ENCODE assay signal across 9 cellular contexts in genomic region chr3:165837058-165837525, GRCh38. TPM values are rescaled to one million over a fixed set of nuclear protein-coding genes. Genes with fewer than 3 reads are reported as not detected.
DNase-seq lines count a peak whose midpoint lies in the region; ATAC-seq lines count a peak whose summit lies in the region.
"Had no signal": no experiment of that assay in that cellular context is flagged by ENCODE, and none has a peak within 500 bp of the region (broad histone marks: within the 10 kb centered on the region; RNA-seq: fewer than 3 reads in every experiment).

TSS of gene BCHE (minus strand) at chr3:165837423. CDS start at chr3:165831033, 6,390 bp downstream.

- H3K36me3 ChIP-seq in SK-N-MC (ENCODE audit: insufficient read depth, low read length) = no peaks in the 10 kb centered on the region
- H3K36me3 ChIP-seq in Karpas-422 (ENCODE audit: insufficient read depth, low read length) = no peaks in the 10 kb centered on the region

- no peaks in the 10 kb centered on the region for H3K9me2 ChIP-seq in Karpas-422 (replicated peaks; ENCODE audit: insufficient read depth, low read length)

- ATAC-seq in Right ventricle myocardium superior (ENCODE audit: poor library complexity) = peak; percentile 91
- ATAC-seq in GM18861 (IDR thresholded peaks at IDR 0.05; ENCODE audit: unreplicated experiment) = no peak
- ATAC-seq in HG02759 (IDR thresholded peaks at IDR 0.05; ENCODE audit: unreplicated experiment) = no peak
- no peak for ATAC-seq in HG03039 (IDR thresholded peaks at IDR 0.05; ENCODE audit: unreplicated experiment)

- H3K27ac ChIP-seq in SK-N-MC (peak within 1 kb of the TSS; percentile 28; the same call in 1 of the 2 replicates), Karpas-422 (ENCODE audit: low read length) (no peak within 1 kb of the TSS)

- H3K79me2 ChIP-seq in Karpas-422 (ENCODE audit: low read length) = no peaks in the 10 kb centered on the region

- H3K9me3 ChIP-seq in SK-N-MC (ENCODE audit: low read depth, low read length) (no peaks in the 10 kb centered on the region), Karpas-422 (ENCODE audit: low read length) (peaks cover 9% of the 10 kb centered on the region)

- H3K27me3 ChIP-seq in Karpas-422 (ENCODE audit: low read length) = no peaks in the 10 kb centered on the region

- intact Hi-C loops in Right ventricle myocardium superior (cut with DNase I) = no loop called here

- H3K4me3 ChIP-seq in SK-N-MC (peak within 1 kb of the TSS; percentile 71), skeletal muscle cell (ENCODE audit: low read depth, low read length) (peak within 1 kb of the TSS; percentile 54), Karpas-422 (ENCODE audit: low read length) (no peak within 1 kb of the TSS)

- no peak within 1 kb of the TSS for H3K4me2 ChIP-seq in Karpas-422 (ENCODE audit: low read depth, low read length, poor library complexity, severe bottlenecking)

- H4K20me1 ChIP-seq in Karpas-422 (ENCODE audit: insufficient read depth, low read depth, low read length) = no peaks in the 10 kb centered on the region

- DNase-seq in HCEC 1CT (peak; percentile 80), SK-N-MC (ENCODE audit: low read depth, low spot score) (no peak), Right ventricle myocardium superior (peak; percentile 59), skeletal muscle cell (ENCODE audit: low read depth) (peak; percentile 63), Karpas-422 (no peak)
- DNase-seq: effector CD8-positive, alpha-beta T cell had no signal

- H3K4me1 ChIP-seq in Karpas-422 (ENCODE audit: low read length) = no peaks in the 10 kb centered on the region

- H3K9ac ChIP-seq in SK-N-MC (ENCODE audit: insufficient read length) (peak within 1 kb of the TSS; percentile 65), Karpas-422 (ENCODE audit: low read length) (no peak within 1 kb of the TSS)

- no peak within 1 kb of the TSS for H2AFZ ChIP-seq in Karpas-422 (ENCODE audit: low read length)

RNA-seq across cellular contexts. Expression of gene BCHE, which starts in this region (rescaled TPM):
- 2.8 TPM for total RNA-seq in Right ventricle myocardium superior
- 0.11 TPM in 2 replicates for total RNA-seq in Karpas-422 (2014; rRNA removed; shearing (Covaris generic); ENCODE audit: low replicate concordance)

Comparison
In these comparisons a context has a peak if more than half of its experiments do, and no peak if none do; other contexts are left out.
1. DNase-seq: peak in HCEC 1CT (single experiment), Right ventricle myocardium superior (single experiment) and skeletal muscle cell (single experiment); none in SK-N-MC (single experiment) and Karpas-422 (single experiment).